ENCODE assay signal across 9 cellular contexts in the genomic region with DNA sequence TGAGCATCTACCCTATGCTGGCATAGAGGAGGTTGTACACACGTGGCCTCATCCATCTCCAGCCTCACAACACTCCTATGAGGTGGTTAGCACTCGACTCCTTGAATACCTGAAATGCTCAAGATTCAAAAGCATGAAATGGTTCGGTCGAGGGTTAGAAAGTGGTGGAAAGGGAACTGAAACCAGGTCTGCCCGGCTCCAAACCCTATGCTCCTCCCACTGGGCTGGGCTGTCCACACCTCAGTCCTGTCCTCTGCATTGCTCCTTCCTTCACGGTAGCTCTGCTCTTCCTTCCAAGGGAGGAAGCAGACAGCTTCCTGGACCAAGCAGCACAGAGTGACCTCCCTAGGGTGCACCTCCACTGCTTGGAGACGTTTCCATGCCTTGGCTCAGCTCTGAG.
A peak's percentile ranks its signal among the peaks of the same experiment; 100 is the strongest.
DNase-seq lines count a peak whose midpoint lies in the region; ATAC-seq and TF ChIP-seq lines count a peak whose summit lies in the region.
"Had no signal": no experiment of that assay in that cellular context is flagged by ENCODE, and none has a peak within 500 bp of the region (broad histone marks: within the 10 kb centered on the region; RNA-seq: fewer than 3 reads in every experiment).

No MANE protein-coding gene starts in this region.

- no peak for TF ChIP-seq CTCF in A673 (conservative IDR thresholded peaks at IDR 0.05; ENCODE audit: low read depth, low read length)

- H3K9me3 ChIP-seq in A673 (ENCODE audit: low read depth, low read length, poor library complexity, severe bottlenecking) = no peaks in the 10 kb centered on the region
- H3K9me3 ChIP-seq: right atrium auricular region had no signal

- DNase-seq in A673 (ENCODE audit: low spot score) (no peak), G401 (ENCODE audit: low spot score) (no peak)
- no peak for DNase-seq in activated CD4-positive, alpha-beta T cell treated with anti-CD3 and anti-CD28 coated beads, Interleukin-2, amount 50 U/mL, for 48 hours
- DNase-seq: activated CD4-positive, CD25-positive, alpha-beta regulatory T cell treated with anti-CD3 and anti-CD28 coated beads, Interleukin-2, amount 50 U/mL, for 72 hours had no signal

- CTCF ChIA-PET in A673 (lab: Charles Lee) = no interaction called here

- no peaks in the 10 kb centered on the region for H3K9me3 Mint-ChIP-seq in stimulated activated memory B cell treated with anti-CD40 and anti-IgM and Interleukin-4, amounts not matched to agents 10 μg/mL and 1 μg/mL and 100 μg/mL, for 72 hours

- H3K36me3 Mint-ChIP-seq in stimulated activated memory B cell treated with anti-CD40 and anti-IgM and Interleukin-4, amounts not matched to agents 10 μg/mL and 1 μg/mL and 100 μg/mL, for 72 hours = no peaks in the 10 kb centered on the region

- H3K27me3 Mint-ChIP-seq in stimulated activated memory B cell treated with anti-CD40 and anti-IgM and Interleukin-4, amounts not matched to agents 10 μg/mL and 1 μg/mL and 100 μg/mL, for 72 hours = peaks cover 37% of the 10 kb centered on the region

- H3K4me1 ChIP-seq in A673 (ENCODE audit: insufficient read depth, low read length, poor library complexity, severe bottlenecking) = peaks cover 9% of the 10 kb centered on the region

- no peak overlapping the region for H3K27ac ChIP-seq in A673 (ENCODE audit: low read depth, low read length, poor library complexity, severe bottlenecking)
- H3K27ac ChIP-seq: right atrium auricular region had no signal

- no peak overlapping the region for H3K27ac Mint-ChIP-seq in stimulated activated memory B cell treated with anti-CD40 and anti-IgM and Interleukin-4, amounts not matched to agents 10 μg/mL and 1 μg/mL and 100 μg/mL, for 72 hours

- H3K4me1 Mint-ChIP-seq in stimulated activated memory B cell treated with anti-CD40 and anti-IgM and Interleukin-4, amounts not matched to agents 10 μg/mL and 1 μg/mL and 100 μg/mL, for 72 hours = peaks cover 10% of the 10 kb centered on the region

- in situ Hi-C loops in G401 (cut with HindIII; ENCODE audit: low sequenced_read_pairs) = no loop called here

- H3K4me3 Mint-ChIP-seq in stimulated activated memory B cell treated with anti-CD40 and anti-IgM and Interleukin-4, amounts not matched to agents 10 μg/mL and 1 μg/mL and 100 μg/mL, for 72 hours = no peak overlapping the region

- intact Hi-C loops in A673 (cut with micrococcal nuclease; ENCODE audit: unreplicated experiment) = no loop called here

- POLR2A ChIA-PET in A673 (lab: Charles Lee; ENCODE audit: low non-redundant PET) = no interaction called here

- ATAC-seq in GM19043 (IDR thresholded peaks at IDR 0.05; ENCODE audit: low read depth, unreplicated experiment) (peak; percentile 97), HG02759 (IDR thresholded peaks at IDR 0.05; ENCODE audit: unreplicated experiment) (peak; percentile 97), HG03565 (IDR thresholded peaks at IDR 0.05; ENCODE audit: unreplicated experiment) (peak; percentile 87)
- peak; percentile 81 for ATAC-seq in stimulated activated memory B cell treated with anti-CD40 and anti-IgM and Interleukin-4, amounts not matched to agents 10 μg/mL and 1 μg/mL and 100 μg/mL, for 72 hours

- H3K27me3 ChIP-seq in A673 (replicated peaks; ENCODE audit: insufficient read depth, low read depth, low read length, poor library complexity) = no peaks in the 10 kb centered on the region
- H3K27me3 ChIP-seq: right atrium auricular region had no signal

- no peaks in the 10 kb centered on the region for H3K36me3 ChIP-seq in A673 (ENCODE audit: insufficient read depth, low read length, poor library complexity, severe bottlenecking)
- H3K36me3 ChIP-seq: right atrium auricular region had no signal

- BruUV-seq in A673 (replicated peaks; lab: Mats Ljungman, UMichigan) = no TSS peak

- no peak overlapping the region for H3K4me3 ChIP-seq in A673 (ENCODE audit: low read depth, low read length, poor library complexity, severe bottlenecking)
- H3K4me3 ChIP-seq: right atrium auricular region had no signal
